8 cellular contexts compared by ENCODE assay signal in genomic region chr3:128879125-128879969, GRCh38. TPM values are rescaled to one million over a fixed set of nuclear protein-coding genes. Genes with fewer than 3 reads are reported as not detected.
DNase-seq lines count a peak whose midpoint lies in the region; ATAC-seq and TF ChIP-seq lines count a peak whose summit lies in the region.

Gene ACAD9, plus strand, starts transcription at chr3:128879620. Its CDS starts 72 bp downstream, at chr3:128879692.

- H3K27ac ChIP-seq in caudate nucleus (ENCODE audit: low read depth, low read length) = peak within 1 kb of the TSS; percentile 96

- intact Hi-C loops in activated B cell treated with CpG ODN at 0.5 μM for 24 hours (cut with micrococcal nuclease) = loop anchor here (1.0 to 10.0 kb wide), 12 partner anchors 33 to 1013 kb away; partner anchors contain the start of genes CNBP, COPG1, IFT122 and RAB7A

- H3K9me3 Mint-ChIP-seq in activated B cell treated with CpG ODN at 0.5 μM for 24 hours = no peaks in the 10 kb centered on the region
- H3K9me3 Mint-ChIP-seq in immature natural killer cell = peaks cover 0 to under 1% (median 0%) of the 10 kb centered on the region in 6 donors

- POLR2A ChIA-PET in activated B cell treated with CpG ODN at 0.5 μM for 24 hours (lab: Charles Lee) = interaction anchor here (0.5 to 3.2 kb wide), 24 partner anchors 8 to 756 kb away, joined by 3 to 45 read pairs (median 4); partner anchors contain the start of genes CFAP92, CNBP, COPG1 and ISY1

- CTCF ChIA-PET in activated B cell treated with CpG ODN at 0.5 μM for 24 hours (lab: Charles Lee) = interaction anchor here (0.8 to 3.9 kb wide), 4 partner anchors 84 to 262 kb away, joined by 3 to 15 read pairs (median 8); no protein-coding TSS in a partner anchor

- DNase-seq in AG08395 (ENCODE audit: low spot score) (peak; percentile 100), NCI-H345 (lab: John Stamatoyannopoulos, UW) (peak; percentile 93), activated B cell treated with CpG ODN at 0.5 μM for 24 hours (peak; percentile 99), caudate nucleus (lab: John Stamatoyannopoulos, UW) (peak; percentile 71 to 99 (median 96)), immature natural killer cell (peak; percentile 98), smooth muscle cell of the brain vasculature (ENCODE audit: low read depth, low spot score) (peak; percentile 92)

- H3K36me3 Mint-ChIP-seq in activated B cell treated with CpG ODN at 0.5 μM for 24 hours (ENCODE audit: low read depth) (peaks cover 38% of the 10 kb centered on the region), immature natural killer cell (no peaks in the 10 kb centered on the region)

- H3K27me3 Mint-ChIP-seq in activated B cell treated with CpG ODN at 0.5 μM for 24 hours = no peaks in the 10 kb centered on the region
- peaks cover 5 to 16% (median 10%) of the 10 kb centered on the region in 3 donors for H3K27me3 Mint-ChIP-seq in immature natural killer cell (ENCODE audit: low read depth in 3 of 3)

- no peak for TF ChIP-seq CTCF in activated B cell treated with CpG ODN at 0.5 μM for 24 hours (IDR thresholded peaks at IDR 0.05)

- peaks cover 52% of the 10 kb centered on the region for H3K4me1 Mint-ChIP-seq in activated B cell treated with CpG ODN at 0.5 μM for 24 hours
- H3K4me1 Mint-ChIP-seq in immature natural killer cell = peaks cover 51 to 76% of the 10 kb centered on the region in 2 donors

- peak; percentile 98 for TF ChIP-seq POLR2A in GM18951 (IDR thresholded peaks at IDR 0.05; ENCODE audit: extremely low read depth, insufficient read depth, insufficient read length)

- in situ Hi-C loops in GM18951 (cut with MboI; ENCODE audit: low sequenced_read_pairs, unreplicated experiment) = no loop called here

- peak; percentile 90 for ATAC-seq in HG03196 (IDR thresholded peaks at IDR 0.05; ENCODE audit: unreplicated experiment)
- peak; percentile 94 for ATAC-seq in activated B cell treated with CpG ODN at 0.5 μM for 24 hours (ENCODE audit: low read depth)

- H3K27ac Mint-ChIP-seq in activated B cell treated with CpG ODN at 0.5 μM for 24 hours (peak within 1 kb of the TSS; percentile 92), immature natural killer cell (peak within 1 kb of the TSS; percentile 97 to 99 (median 98))

- H3K4me3 Mint-ChIP-seq in activated B cell treated with CpG ODN at 0.5 μM for 24 hours = peak within 1 kb of the TSS; percentile 88
- H3K4me3 Mint-ChIP-seq in immature natural killer cell = peak within 1 kb of the TSS; percentile 84 to 94 (median 91)

RNA-seq across cellular contexts. Expression of gene ACAD9, which starts in this region (rescaled TPM):
- total RNA-seq in activated B cell treated with CpG ODN at 0.5 μM for 24 hours = 52.5 and 57.3 TPM in 2 replicates
- 10 to 100 TPM; 11.8 to 18.9 (median 16.4) TPM for polyA plus RNA-seq in immature natural killer cell

Comparison
In these comparisons a context has a peak if more than half of its experiments do, and no peak if none do; other contexts are left out.
1. Peak in every context shown above with its lines: DNase-seq, ATAC-seq and H3K27ac ChIP-seq.